ENCODE assay signal across 8 cellular contexts in genomic region chr1:205273551-205273982, GRCh38. TPM values are rescaled to one million over a fixed set of nuclear protein-coding genes. Genes with fewer than 3 reads are reported as not detected.
DNase-seq lines count a peak whose midpoint lies in the region; ATAC-seq and TF ChIP-seq lines count a peak whose summit lies in the region.

No MANE protein-coding gene starts in this region.

- CTCF ChIA-PET in CD4-positive, alpha-beta T cell (lab: Charles Lee): interaction anchor here (0.6 to 11.3 kb wide), 34 partner anchors 8 to 250 kb away, joined by 3 to 322 read pairs (median 4); partner anchors contain the start of genes NUAK2 and TMCC2

- no peaks in the 10 kb centered on the region for H3K36me3 ChIP-seq in neural progenitor cell

- DNase-seq in CD4-positive, alpha-beta T cell: peak; percentile 81 to 90 (median 84)
- DNase-seq in M059J (ENCODE audit: low read depth) (peak; percentile 71), RPMI7951 (ENCODE audit: low read depth) (peak; percentile 63), fibroblast of the conjunctiva (ENCODE audit: low read depth) (peak; percentile 63), neural progenitor cell (ENCODE audit: low spot score) (peak; percentile 92), substantia nigra (lab: John Stamatoyannopoulos, UW) (peak in 47 of 49 donors; percentile 27 to 89 (median 73))
- peak; percentile 69 to 78 for DNase-seq in activated T-helper 1 cell treated with anti-CD3 and anti-CD28 coated beads, Interleukin-2, amount 50 U/mL, for 16 hours (ENCODE audit: low read depth in 1 of 2, low spot score in 1 of 2)

- H3K36me3 Mint-ChIP-seq in CD4-positive, alpha-beta T cell (ENCODE audit: low read depth): no peaks in the 10 kb centered on the region
- peaks cover 6% of the 10 kb centered on the region for H3K36me3 Mint-ChIP-seq in neural progenitor cell

- H3K4me1 ChIP-seq in neural progenitor cell: peaks cover 29% of the 10 kb centered on the region

- peak overlapping the region; percentile 81 for H3K4me3 Mint-ChIP-seq in CD4-positive, alpha-beta T cell
- H3K4me3 Mint-ChIP-seq in neural progenitor cell: no peak overlapping the region

- no peaks in the 10 kb centered on the region for H3K27me3 ChIP-seq in CD4-positive, alpha-beta T cell (ENCODE audit: control insufficient read depth, insufficient read depth, low read length)
- no peaks in the 10 kb centered on the region for H3K27me3 ChIP-seq in neural progenitor cell

- H3K9me3 ChIP-seq in CD4-positive, alpha-beta T cell (ENCODE audit: control insufficient read depth, low read length): no peaks in the 10 kb centered on the region
- no peaks in the 10 kb centered on the region for H3K9me3 ChIP-seq in neural progenitor cell (ENCODE audit: low read depth)

- H3K79me2 ChIP-seq in neural progenitor cell (ENCODE audit: low read depth): no peaks in the 10 kb centered on the region

- no peaks in the 10 kb centered on the region for H3K27me3 Mint-ChIP-seq in CD4-positive, alpha-beta T cell
- H3K27me3 Mint-ChIP-seq in neural progenitor cell (ENCODE audit: insufficient read depth, low read depth): peaks cover 12% of the 10 kb centered on the region

- H3F3A ChIP-seq in neural progenitor cell (ENCODE audit: low read depth): peaks cover 34% of the 10 kb centered on the region

- intact Hi-C loops in CD4-positive, alpha-beta T cell (cut with DNase I, micrococcal nuclease): loop anchor here (1.0 to 10.0 kb wide), 8 partner anchors 48 to 361 kb away; partner anchors contain the start of genes ELK4 (in 1 of the 2) and NUAK2 (in 1 of the 2)

- peak overlapping the region; percentile 67 for H3K27ac Mint-ChIP-seq in CD4-positive, alpha-beta T cell
- peak overlapping the region; percentile 94 for H3K27ac Mint-ChIP-seq in neural progenitor cell

- ATAC-seq in CD4-positive, alpha-beta T cell (ENCODE audit: poor library complexity): peak; percentile 83
- peak; percentile 64 for ATAC-seq in GM21526 (IDR thresholded peaks at IDR 0.05; ENCODE audit: low FRiP score, unreplicated experiment)

- no peak overlapping the region for H3K9ac ChIP-seq in neural progenitor cell

- peak; percentile 97 for TF ChIP-seq CTCF in CD4-positive, alpha-beta T cell (IDR thresholded peaks at IDR 0.05)
- TF ChIP-seq CTCF in neural progenitor cell (IDR thresholded peaks at IDR 0.05): peak; percentile 95

- H2AFZ ChIP-seq in neural progenitor cell (replicated peaks): no peak overlapping the region

- no peaks in the 10 kb centered on the region for H3K9me3 Mint-ChIP-seq in CD4-positive, alpha-beta T cell
- no peaks in the 10 kb centered on the region for H3K9me3 Mint-ChIP-seq in neural progenitor cell

- no peak overlapping the region for H3K4me2 ChIP-seq in neural progenitor cell

- H3K4me3 ChIP-seq in neural progenitor cell: no peak overlapping the region

- peaks cover 40% of the 10 kb centered on the region for H3K4me1 Mint-ChIP-seq in CD4-positive, alpha-beta T cell (ENCODE audit: low read depth)
- peaks cover 44% of the 10 kb centered on the region for H3K4me1 Mint-ChIP-seq in neural progenitor cell

- H3K27ac ChIP-seq in CD4-positive, alpha-beta T cell (ENCODE audit: low read depth, low read length): no peak overlapping the region
- H3K27ac ChIP-seq in neural progenitor cell (peak overlapping the region; percentile 5), substantia nigra (ENCODE audit: low read depth, low read length, poor library complexity, severe bottlenecking) (peak overlapping the region; percentile 96)

- POLR2A ChIA-PET in CD4-positive, alpha-beta T cell (lab: Charles Lee): interaction anchor here (1.0 to 19.9 kb wide), 13 partner anchors 9 to 251 kb away, joined by 3 to 918 read pairs (median 5); partner anchors contain the start of gene NUAK2

- no peaks in the 10 kb centered on the region for H4K20me1 ChIP-seq in neural progenitor cell (ENCODE audit: low read depth)

RNA-seq across cellular contexts. Expression of gene TMCC2, which starts 45.8 kb away (rescaled TPM):
- total RNA-seq in CD4-positive, alpha-beta T cell: 1 to 10 TPM in 1 of 2 experiments, under 1 TPM in 1; 0.74 to 1.1 TPM
- total RNA-seq in M059J (2014; rRNA removed; shearing (Covaris generic)): 0.69 and 2.7 TPM in 2 replicates
- total RNA-seq in RPMI7951 (2014; rRNA removed; shearing (Covaris generic)): 0.48 and 1.1 TPM in 2 replicates
- 7.1 and 12.1 TPM in 2 replicates for total RNA-seq in neural progenitor cell (ENCODE audit: low replicate concordance)

RNA-seq across cellular contexts. Expression of gene NUAK2, which starts 48.0 kb away (rescaled TPM):
- 10 to 100 TPM; 14.9 to 15.3 TPM for total RNA-seq in CD4-positive, alpha-beta T cell
- 6.7 and 8.4 TPM in 2 replicates for total RNA-seq in M059J (2014; rRNA removed; shearing (Covaris generic))
- 0.78 and 1.2 TPM in 2 replicates for total RNA-seq in RPMI7951 (2014; rRNA removed; shearing (Covaris generic))
- total RNA-seq in neural progenitor cell (ENCODE audit: low replicate concordance): 29.4 and 56.2 TPM in 2 replicates
